ENCODE assay signal across 21 cellular contexts in genomic region chr19:30842926-30843325, GRCh38.
A peak's percentile ranks its signal among the peaks of the same experiment; 100 is the strongest.
DNase-seq lines count a peak whose midpoint lies in the region; ATAC-seq and TF ChIP-seq lines count a peak whose summit lies in the region.
"Had no signal": no experiment of that assay in that cellular context is flagged by ENCODE, and none has a peak within 500 bp of the region (broad histone marks: within the 10 kb centered on the region; RNA-seq: fewer than 3 reads in every experiment).

No MANE protein-coding gene starts in this region.

- H3K4me3 ChIP-seq in MG63 (no peak overlapping the region), esophagus muscularis mucosa (no peak overlapping the region)
- H3K4me3 ChIP-seq: A549; BLaER1 treated with 17β-estradiol and CSF1 and Interleukin-3, amounts not matched to agents 10 nM and 100 nM; GM23338 had no signal

- H3K36me3 ChIP-seq in MG63 (no peaks in the 10 kb centered on the region), esophagus muscularis mucosa (no peaks in the 10 kb centered on the region)
- H3K36me3 ChIP-seq: BE2C; BLaER1 treated with 17β-estradiol and CSF1 and Interleukin-3, amounts not matched to agents 10 nM and 100 nM had no signal

- WGBS in esophagus muscularis mucosa, result 93% methylated on average over 8 of the region's 8 CpGs

- H3K9me3 ChIP-seq in MG63 (no peaks in the 10 kb centered on the region), esophagus muscularis mucosa (no peaks in the 10 kb centered on the region)
- H3K9me3 ChIP-seq: A549, BE2C had no signal

- H3K4me1 ChIP-seq in esophagus muscularis mucosa, result no peaks in the 10 kb centered on the region
- H3K4me1 ChIP-seq: A549; BE2C; BLaER1 treated with 17β-estradiol and CSF1 and Interleukin-3, amounts not matched to agents 10 nM and 100 nM had no signal

- no peaks in the 10 kb centered on the region for H3K27me3 ChIP-seq in MG63
- H3K27me3 ChIP-seq in esophagus muscularis mucosa, result no peaks in the 10 kb centered on the region
- H3K27me3 ChIP-seq: BE2C; BLaER1 treated with 17β-estradiol and CSF1 and Interleukin-3, amounts not matched to agents 10 nM and 100 nM had no signal

- no peak for ATAC-seq in HG02885 (IDR thresholded peaks at IDR 0.05; ENCODE audit: poor library complexity, unreplicated experiment)
- ATAC-seq: A549, GM23338, HCT116 had no signal

- no peak for TF ChIP-seq CTCF in esophagus muscularis mucosa (IDR thresholded peaks at IDR 0.05)

- TF ChIP-seq EP300 in esophagus muscularis mucosa (IDR thresholded peaks at IDR 0.05), result no peak

- intact Hi-C loops in esophagus muscularis mucosa (cut with DNase I), result no loop called here

- H3K27ac ChIP-seq in esophagus muscularis mucosa (replicated peaks in 1 of 4), result no peak overlapping the region
- H3K27ac ChIP-seq: A549; BLaER1 treated with 17β-estradiol and CSF1 and Interleukin-3, amounts not matched to agents 10 nM and 100 nM had no signal

- DNase-seq in Daoy (ENCODE audit: low read depth), result peak; percentile 13
- peak; percentile 5 for DNase-seq in MG63
- DNase-seq in esophagus muscularis mucosa (ENCODE audit: extremely low spot score), result peak; percentile 74
- DNase-seq in NCI-H2081 treated with DMSO at 0.1 percent for 48 hours (lab: John Stamatoyannopoulos, UW), result no peak
- DNase-seq in hippocampal formation (lab: John Stamatoyannopoulos, UW), result no peak
- DNase-seq: 8988T; ACHN; AML-193; BE2C; CD4-positive, alpha-beta T cell; CD8-positive, alpha-beta memory T cell; DMS 273 treated with DMSO at 0.1 percent for 48 hours; DMS79; GF-D8; H9; HFFc6 had no signal

- no peak for TF ChIP-seq POLR2A in esophagus muscularis mucosa (IDR thresholded peaks at IDR 0.05; ENCODE audit: low read depth)

Comparison
In these comparisons a context has a peak if more than half of its experiments do, and no peak if none do; other contexts are left out.
1. DNase-seq: peak in Daoy (single experiment), MG63 (single experiment) and esophagus muscularis mucosa (single experiment); none in NCI-H2081 treated with DMSO at 0.1 percent for 48 hours (single experiment) and hippocampal formation (0 of 2).